In genomic region chr3:122944671-122945151, GRCh38 we compare ENCODE assay signal across 14 cellular contexts.
DNase-seq lines count a peak whose midpoint lies in the region; ATAC-seq and TF ChIP-seq lines count a peak whose summit lies in the region.
"Had no signal": no experiment of that assay in that cellular context is flagged by ENCODE, and none has a peak within 500 bp of the region (broad histone marks: within the 10 kb centered on the region; RNA-seq: fewer than 3 reads in every experiment).

No MANE protein-coding gene starts in this region.

- H3K9ac ChIP-seq in PC-3 (ENCODE audit: low read length) = no peak overlapping the region

- no peak for TF ChIP-seq POLR2A in esophagus squamous epithelium (IDR thresholded peaks at IDR 0.05)

- CTCF ChIA-PET in PC-3 (lab: Charles Lee) = no interaction called here

- BruUV-seq in PC-3 (replicated peaks; lab: Mats Ljungman, UMichigan) = no TSS peak

- no peaks in the 10 kb centered on the region for H3K27me3 ChIP-seq in PC-3 (ENCODE audit: low read length)
- H3K27me3 ChIP-seq in lower lobe of right lung (ENCODE audit: low read depth) = no peaks in the 10 kb centered on the region
- H3K27me3 ChIP-seq in esophagus squamous epithelium = peaks cover 0 to 16% (median 0%) of the 10 kb centered on the region in 4 donors
- H3K27me3 ChIP-seq: esophagus muscularis mucosa had no signal

- POLR2A ChIA-PET in PC-3 (lab: Charles Lee; ENCODE audit: unreplicated experiment) = no interaction called here

- H4K20me1 ChIP-seq in PC-3 (ENCODE audit: low read length) = no peaks in the 10 kb centered on the region

- H3K27ac ChIP-seq in PC-3 (ENCODE audit: low read length) (no peak overlapping the region), lower lobe of right lung (no peak overlapping the region), esophagus squamous epithelium (no peak overlapping the region)
- H3K27ac ChIP-seq: esophagus muscularis mucosa had no signal

- H2AFZ ChIP-seq in PC-3 (ENCODE audit: low read length) = no peak overlapping the region

- no peaks in the 10 kb centered on the region for H3F3A ChIP-seq in PC-3 (ENCODE audit: low read length, unreplicated experiment)

- intact Hi-C loops in PC-3 (cut with micrococcal nuclease) = no loop called here
- intact Hi-C loops in lower lobe of right lung (cut with DNase I) = no loop called here
- intact Hi-C loops in esophagus squamous epithelium (cut with DNase I) = loop anchor here (10.0 kb wide), 1 partner anchor 80 kb away; the partner anchor contains the start of gene SEMA5B

- H3K4me3 ChIP-seq in PC-3 (ENCODE audit: low read length) = no peak overlapping the region
- H3K4me3 ChIP-seq in lower lobe of right lung = no peak overlapping the region
- H3K4me3 ChIP-seq in esophagus squamous epithelium = no peak overlapping the region
- H3K4me3 ChIP-seq: esophagus muscularis mucosa had no signal

- TF ChIP-seq CTCF in PC-3 (conservative IDR thresholded peaks at IDR 0.05; ENCODE audit: low read depth, low read length) (no peak), lower lobe of right lung (IDR thresholded peaks at IDR 0.05) (no peak), esophagus squamous epithelium (IDR thresholded peaks at IDR 0.05) (no peak)

- H3K9me3 ChIP-seq in PC-3 (ENCODE audit: low read length) = no peaks in the 10 kb centered on the region
- no peaks in the 10 kb centered on the region for H3K9me3 ChIP-seq in lower lobe of right lung
- H3K9me3 ChIP-seq in esophagus squamous epithelium = no peaks in the 10 kb centered on the region
- H3K9me3 ChIP-seq: esophagus muscularis mucosa had no signal

- no peaks in the 10 kb centered on the region for H3K36me3 ChIP-seq in PC-3 (ENCODE audit: low read depth, low read length)
- no peaks in the 10 kb centered on the region for H3K36me3 ChIP-seq in lower lobe of right lung
- no peaks in the 10 kb centered on the region for H3K36me3 ChIP-seq in esophagus squamous epithelium
- H3K36me3 ChIP-seq: esophagus muscularis mucosa had no signal

- peaks cover 19% of the 10 kb centered on the region for H3K4me1 ChIP-seq in PC-3 (ENCODE audit: insufficient read depth, low read length)
- H3K4me1 ChIP-seq in lower lobe of right lung = peaks cover 11% of the 10 kb centered on the region
- H3K4me1 ChIP-seq in esophagus squamous epithelium = peaks cover 0 to 39% (median 0%) of the 10 kb centered on the region in 3 donors

- no peaks in the 10 kb centered on the region for H3K79me2 ChIP-seq in PC-3 (ENCODE audit: low read length)

- WGBS in esophagus squamous epithelium, 2 donors = 69 to 77% methylated on average over 3 to 6 of the region's 7 CpGs

- ATAC-seq in PC-3 (no peak), lower lobe of right lung (no peak)

- peak; percentile 2 for DNase-seq in NCI-H2227 (lab: John Stamatoyannopoulos, UW; ENCODE audit: unreplicated experiment)
- DNase-seq in NCI-H2227 treated with DMSO at 0.1 percent for 48 hours (lab: John Stamatoyannopoulos, UW) = no peak
- peak; percentile 21 for DNase-seq in PC-3
- peak; percentile 45 for DNase-seq in fibroblast of peridontal ligament (ENCODE audit: extremely low read depth)
- peak; percentile 78 for DNase-seq in stromal cell of bone marrow (ENCODE audit: low read depth)
- no peak for DNase-seq in lower lobe of right lung
- no peak for DNase-seq in EL
- no peak for DNase-seq in esophagus squamous epithelium (lab: John Stamatoyannopoulos, UW)
- DNase-seq: ACHN; activated CD4-positive, alpha-beta T cell treated with anti-CD3 and anti-CD28 coated beads for 48 hours; activated T-cell treated with anti-CD3 and anti-CD28 coated beads, Interleukin-2, amount 50 U/mL, for 1 hour; cortex of kidney; H9 had no signal

- no peak overlapping the region for H3K4me2 ChIP-seq in PC-3 (ENCODE audit: low read length)

- H3K9me2 ChIP-seq in PC-3 (replicated peaks; ENCODE audit: low read length) = no peaks in the 10 kb centered on the region

Comparison
In these comparisons a context has a peak if more than half of its experiments do, and no peak if none do; other contexts are left out.
1. DNase-seq: peak in NCI-H2227 (single experiment), PC-3 (single experiment), fibroblast of peridontal ligament (single experiment) and stromal cell of bone marrow (single experiment); none in NCI-H2227 treated with DMSO at 0.1 percent for 48 hours (single experiment), lower lobe of right lung (single experiment), EL (single experiment) and esophagus squamous epithelium (single experiment).